Comparison of ENCODE assay signal across 21 cellular contexts in the genomic region with DNA sequence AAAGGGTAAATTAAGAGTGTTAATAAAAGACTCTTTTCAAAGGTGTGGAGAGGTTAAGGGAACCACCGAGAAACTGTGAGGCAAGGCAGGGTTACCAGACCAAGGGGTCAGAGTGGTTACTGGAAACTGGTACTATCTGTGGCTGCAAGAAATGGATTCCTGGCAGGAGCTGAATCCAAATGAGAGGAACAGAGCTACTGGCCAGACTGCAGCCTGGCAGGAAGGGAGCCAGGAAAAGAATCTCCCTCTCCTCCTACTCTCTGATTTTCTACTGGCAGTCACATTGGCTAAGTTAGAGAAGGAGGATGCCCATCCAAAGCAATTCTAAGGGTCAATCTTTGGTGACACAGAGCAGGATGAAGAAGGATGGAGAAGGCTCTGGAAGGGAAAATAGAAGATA.
DNase-seq lines count a peak whose midpoint lies in the region; ATAC-seq and TF ChIP-seq lines count a peak whose summit lies in the region.
"Had no signal": no experiment of that assay in that cellular context is flagged by ENCODE, and none has a peak within 500 bp of the region (broad histone marks: within the 10 kb centered on the region; RNA-seq: fewer than 3 reads in every experiment).

No MANE protein-coding gene starts in this region.

- no peak overlapping the region for H3K27ac ChIP-seq in coronary artery
- H3K27ac ChIP-seq: 22Rv1, BLaER1, C4-2B had no signal

- no peak for ATAC-seq in GM21515 (IDR thresholded peaks at IDR 0.05; ENCODE audit: unreplicated experiment)
- ATAC-seq: CD8-positive, alpha-beta T cell had no signal

- TF ChIP-seq CTCF in coronary artery (IDR thresholded peaks at IDR 0.05) = no peak

- in situ Hi-C loops in G401 (cut with HindIII; ENCODE audit: low sequenced_read_pairs) = no loop called here

- DNase-seq in G401 (ENCODE audit: low spot score) (peak; percentile 91), cerebellum (ENCODE audit: low spot score) (peak; percentile 65), medulla oblongata (ENCODE audit: extremely low spot score) (peak; percentile 10), occipital lobe (lab: John Stamatoyannopoulos, UW) (peak; percentile 1), coronary artery (ENCODE audit: low spot score) (no peak), KG1 (lab: John Stamatoyannopoulos, UW) (no peak), D341Med (ENCODE audit: low spot score) (no peak)
- DNase-seq: Caco-2; CD4-positive, CD25-positive, alpha-beta regulatory T cell; CD8-positive, alpha-beta T cell; DMS 273 treated with DMSO at 0.1 percent for 48 hours; DMS79; EL; GF-D8; GOT3; HFFc6 had no signal

- H3K4me3 ChIP-seq in coronary artery = no peak overlapping the region
- H3K4me3 ChIP-seq: BLaER1, HAP-1 had no signal

Comparison
In these comparisons a context has a peak if more than half of its experiments do, and no peak if none do; other contexts are left out.
1. DNase-seq: peak in G401 (single experiment), cerebellum (single experiment), medulla oblongata (single experiment) and occipital lobe (single experiment); none in coronary artery (single experiment), KG1 (single experiment) and D341Med (single experiment).